8 cellular contexts compared by ENCODE assay signal in the genomic region with DNA sequence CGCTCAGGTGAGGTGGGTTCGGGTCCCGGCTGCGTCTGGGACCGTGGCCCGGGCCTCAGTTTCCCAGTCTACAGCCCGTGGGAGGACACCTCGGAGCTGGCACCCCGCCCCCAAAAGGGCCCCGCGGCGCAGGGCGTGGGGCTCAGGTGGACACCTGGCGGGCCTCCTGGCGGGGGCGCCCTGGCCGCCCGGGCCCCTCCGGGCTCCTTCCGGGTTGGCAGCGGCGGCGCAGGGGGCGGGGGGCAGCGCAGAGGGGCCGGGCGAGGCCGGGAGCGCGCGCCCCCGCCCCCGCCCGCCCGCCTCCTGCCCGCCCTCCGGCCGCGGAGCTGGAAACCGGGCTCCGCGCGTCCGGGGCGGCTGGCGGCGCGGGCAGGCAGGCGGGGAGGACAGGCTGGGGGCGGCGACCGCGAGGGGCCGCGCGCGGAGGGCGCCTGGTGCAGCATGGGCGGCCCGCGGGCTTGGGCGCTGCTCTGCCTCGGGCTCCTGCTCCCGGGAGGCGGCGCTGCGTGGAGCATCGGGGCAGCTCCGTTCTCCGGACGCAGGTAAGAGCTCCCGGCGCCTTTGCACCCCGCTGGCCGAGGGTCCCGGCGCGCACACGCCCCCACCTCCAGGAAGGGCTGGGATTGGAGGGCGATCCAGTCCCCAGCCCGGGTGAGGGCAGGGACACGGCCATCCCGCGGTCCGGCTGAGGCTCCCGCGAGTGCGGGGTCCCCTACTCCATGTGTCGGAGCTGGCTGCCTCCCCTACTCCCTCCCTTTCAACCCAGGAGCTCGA. TPM values are rescaled to one million over a fixed set of nuclear protein-coding genes. Genes with fewer than 3 reads are reported as not detected.
DNase-seq lines count a peak whose midpoint lies in the region; ATAC-seq, FAIRE-seq and TF ChIP-seq lines count a peak whose summit lies in the region.

A gene (plus strand): TSS at position 299 of the 774 bp plus-strand sequence. CDS start 143 bp downstream, at position 442.

- peak within 1 kb of the TSS; percentile 55 for H3K9ac ChIP-seq in mucosa of stomach (ENCODE audit: low read length)

- H3K4me3 ChIP-seq in Peyer's patch (peak within 1 kb of the TSS; percentile 42 to 67 (median 54)), mucosa of stomach (ENCODE audit: low read length) (no peak within 1 kb of the TSS)
- H3K4me3 ChIP-seq in effector memory CD4-positive, alpha-beta T cell (ENCODE audit: insufficient read depth, low read depth, low read length, poor library complexity, severe bottlenecking) = peak within 1 kb of the TSS; percentile 34

- peak; percentile 42 for FAIRE-seq in urothelium cell line (lab: Jason Lieb, UNC)

- H3K4me1 ChIP-seq in Peyer's patch (peaks cover 0 to 19% (median 3%) of the 10 kb centered on the region in 4 donors), mucosa of stomach (ENCODE audit: control insufficient read depth, insufficient read depth, low read length) (peaks cover 18% of the 10 kb centered on the region)
- peaks cover 15% of the 10 kb centered on the region for H3K4me1 ChIP-seq in effector memory CD4-positive, alpha-beta T cell (ENCODE audit: control insufficient read depth, insufficient read depth, low read length, poor library complexity, severe bottlenecking)

- no peaks in the 10 kb centered on the region for H3K36me3 ChIP-seq in Peyer's patch
- H3K36me3 ChIP-seq in effector memory CD4-positive, alpha-beta T cell (ENCODE audit: control insufficient read depth, insufficient read depth, low read length) = no peaks in the 10 kb centered on the region
- H3K36me3 ChIP-seq in mucosa of stomach (ENCODE audit: control insufficient read depth, insufficient read depth, low read length) = no peaks in the 10 kb centered on the region

- H3K27ac ChIP-seq in Peyer's patch = peak within 1 kb of the TSS in 3 of 4 donors; percentile 60 to 62 (median 60)
- H3K27ac ChIP-seq in effector memory CD4-positive, alpha-beta T cell (ENCODE audit: insufficient read depth, low read length, poor library complexity, severe bottlenecking) = no peak within 1 kb of the TSS

- no peaks in the 10 kb centered on the region for H3K27me3 ChIP-seq in Peyer's patch
- H3K27me3 ChIP-seq in effector memory CD4-positive, alpha-beta T cell (replicated peaks; ENCODE audit: control insufficient read depth, insufficient read depth, low read length, poor library complexity, severe bottlenecking) = peaks cover 3% of the 10 kb centered on the region
- H3K27me3 ChIP-seq in mucosa of stomach (ENCODE audit: control insufficient read depth, insufficient read depth, low read length) = peaks cover 19% of the 10 kb centered on the region

- peak in 3 of 6 experiments; percentile 14 to 27 (median 24) for TF ChIP-seq CTCF in Peyer's patch (IDR thresholded peaks at IDR 0.05)

- no peak for TF ChIP-seq POLR2A in Peyer's patch (IDR thresholded peaks at IDR 0.05)

- ATAC-seq in Right ventricle myocardium superior (ENCODE audit: poor library complexity) (peak; percentile 19), Right ventricle myocardium inferior (no peak)

- H3K9me3 ChIP-seq in Peyer's patch (no peaks in the 10 kb centered on the region), mucosa of stomach (ENCODE audit: control insufficient read depth, low read length) (no peaks in the 10 kb centered on the region)
- H3K9me3 ChIP-seq in effector memory CD4-positive, alpha-beta T cell (ENCODE audit: control insufficient read depth, low read length) = no peaks in the 10 kb centered on the region

- DNase-seq in Right ventricle myocardium superior = peak; percentile 63
- DNase-seq in Right ventricle myocardium inferior (ENCODE audit: missing footprints) = no peak
- peak in 1 of 3 donors; percentile 66 for DNase-seq in Peyer's patch
- peak in 1 of 3 donors; percentile 1 for DNase-seq in effector memory CD4-positive, alpha-beta T cell
- DNase-seq in urothelium cell line (ENCODE audit: low spot score) = peak; percentile 81
- no peak for DNase-seq in RKO (ENCODE audit: low spot score)
- DNase-seq in DMS79 treated with DMSO at 0.1 percent for 48 hours (lab: John Stamatoyannopoulos, UW) = no peak

- intact Hi-C loops in Right ventricle myocardium superior (cut with DNase I) = loop anchor here (10.0 kb wide), 1 partner anchor 361 kb away; no protein-coding TSS in a partner anchor
- intact Hi-C loops in Right ventricle myocardium inferior (cut with DNase I) = no loop called here

RNA-seq across cellular contexts. Expression of the gene that starts here (rescaled TPM):
- total RNA-seq in Right ventricle myocardium superior = 0.32 TPM
- 0.43 TPM for total RNA-seq in Right ventricle myocardium inferior
- 1 to 10 TPM; 1.9 to 7.1 (median 4.2) TPM for total RNA-seq in Peyer's patch

Comparison
In these comparisons a context has a peak if more than half of its experiments do, and no peak if none do; other contexts are left out.
1. Peak in DNase-seq and ATAC-seq in Right ventricle myocardium superior; RNA of the gene not detected or under 1 TPM.